Comparison of ENCODE assay signal across 34 cellular contexts in the genomic region with DNA sequence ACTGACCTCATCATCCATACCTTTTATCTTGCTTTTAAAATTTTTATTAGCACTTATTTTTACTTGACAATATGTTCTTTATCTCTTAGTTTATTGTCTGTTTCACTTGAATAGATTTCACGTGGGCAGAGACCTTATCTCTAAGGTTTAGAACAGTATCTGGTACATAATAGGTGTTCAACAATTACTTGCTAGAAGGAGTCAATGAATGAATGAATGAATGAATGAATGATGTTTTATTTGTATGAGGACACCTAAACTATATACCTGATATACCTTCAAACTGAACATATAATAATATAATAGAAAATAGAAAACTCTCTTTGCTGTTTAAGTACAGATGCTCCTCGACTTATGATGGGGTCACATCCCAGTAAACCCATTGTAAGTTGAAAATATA.
"Had no signal": no experiment of that assay in that cellular context is flagged by ENCODE, and none has a peak within 500 bp of the region (broad histone marks: within the 10 kb centered on the region; RNA-seq: fewer than 3 reads in every experiment).

No MANE protein-coding gene starts in this region.

- DNase-seq: Karpas-422, Kasumi-1, MG63, MM.1S, MV-4-11, NCI-H1048, NCI-H1092, NCI-H1092 treated with DMSO at 0.1 percent for 48 hours, NCI-H1105, NCI-H1417 treated with DMSO at 0.1 percent for 48 hours, NCI-H1436, NCI-H1436 treated with DMSO at 0.1 percent for 48 hours, NCI-H146, NCI-H1694, NCI-H1694 treated with DMSO at 0.1 percent for 48 hours, NCI-H187, NCI-H187 treated with DMSO at 0.1 percent for 48 hours, NCI-H1930, NCI-H2029, NCI-H2029 treated with DMSO at 0.1 percent for 48 hours, NCI-H2081, NCI-H2081 treated with DMSO at 0.1 percent for 48 hours, NCI-H2107, NCI-H2171, NCI-H2171 treated with DMSO at 0.1 percent for 48 hours, NCI-H2227 treated with DMSO at 0.1 percent for 48 hours, NCI-H226, NCI-H345, NCI-H446, NCI-H446 treated with DMSO at 0.1 percent for 48 hours, NCI-H510A, NCI-H510A treated with DMSO at 0.1 percent for 48 hours, NCI-H524, NCI-H524 treated with DMSO at 0.1 percent for 48 hours had no signal

- H3K9me3 ChIP-seq: MG63 had no signal

- H3K27me3 ChIP-seq: MG63 had no signal

- H3K36me3 ChIP-seq: MG63 had no signal

- H3K4me3 ChIP-seq: MG63 had no signal
